Comparison of ENCODE assay signal across 8 cellular contexts in the genomic region with DNA sequence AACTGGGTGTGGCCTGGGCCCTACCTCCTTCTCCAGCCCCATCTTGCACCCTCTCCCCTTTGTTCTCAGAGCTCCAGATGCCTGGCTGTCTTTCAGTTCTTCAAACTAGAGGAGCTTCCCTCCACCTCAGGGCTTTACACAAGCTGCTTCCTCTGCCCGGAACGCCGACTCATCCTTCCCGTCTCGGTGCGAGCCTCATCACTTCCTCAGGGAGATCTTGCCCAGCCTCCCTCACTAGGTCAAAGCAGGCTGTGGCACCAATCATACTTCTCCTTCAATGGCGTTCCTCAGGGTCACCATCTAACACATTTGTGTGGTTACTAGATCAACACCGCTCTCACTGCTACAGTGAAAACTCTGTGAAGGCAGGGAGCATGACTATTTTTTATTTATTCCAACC. TPM values are rescaled to one million over a fixed set of nuclear protein-coding genes. Genes with fewer than 3 reads are reported as not detected.
DNase-seq lines count a peak whose midpoint lies in the region; ATAC-seq and TF ChIP-seq lines count a peak whose summit lies in the region.

No MANE protein-coding gene starts in this region.

- H3K27me3 ChIP-seq in GM23338 (ENCODE audit: insufficient read depth) (no peaks in the 10 kb centered on the region), hepatocyte (no peaks in the 10 kb centered on the region)

- peaks cover 16% of the 10 kb centered on the region for H3K4me1 Mint-ChIP-seq in GM23338

- H3F3A ChIP-seq in GM23338 (replicated peaks; ENCODE audit: low read depth): no peaks in the 10 kb centered on the region

- no peak overlapping the region for H3K4me2 ChIP-seq in GM23338
- H3K4me2 ChIP-seq in hepatocyte: no peak overlapping the region

- H3K4me3 ChIP-seq in GM23338 (no peak overlapping the region), skeletal muscle cell (ENCODE audit: low read depth, low read length) (no peak overlapping the region), hepatocyte (no peak overlapping the region)

- peak overlapping the region; percentile 28; the same call in 1 of the 2 replicates for H3K27ac Mint-ChIP-seq in GM23338

- no peak overlapping the region for H3K27ac ChIP-seq in GM23338 (ENCODE audit: low read depth)
- H3K27ac ChIP-seq in hepatocyte: no peak overlapping the region

- H2AFZ ChIP-seq in GM23338 (peak overlapping the region; percentile 95), hepatocyte (no peak overlapping the region)

- H3K9me2 ChIP-seq in GM23338 (ENCODE audit: insufficient read depth) (no peaks in the 10 kb centered on the region), hepatocyte (replicated peaks; ENCODE audit: insufficient read depth) (no peaks in the 10 kb centered on the region)

- H3K4me1 ChIP-seq in GM23338 (ENCODE audit: insufficient read depth) (peaks cover 14% of the 10 kb centered on the region; the same call in 1 of the 2 replicates), hepatocyte (ENCODE audit: insufficient read depth) (peaks cover 3% of the 10 kb centered on the region)

- H3K36me3 ChIP-seq in GM23338 (ENCODE audit: insufficient read depth): no peaks in the 10 kb centered on the region
- H3K36me3 ChIP-seq in hepatocyte (replicated peaks; ENCODE audit: insufficient read depth, low read depth): no peaks in the 10 kb centered on the region

- H3K27me3 Mint-ChIP-seq in GM23338 (ENCODE audit: insufficient read depth, low read depth, poor library complexity): peaks cover 6% of the 10 kb centered on the region

- no peak for DNase-seq in GM23338 (ENCODE audit: low spot score)
- DNase-seq in fibroblast of the conjunctiva (ENCODE audit: low read depth): peak; percentile 44
- peak; percentile 73 for DNase-seq in skeletal muscle cell (ENCODE audit: low read depth)
- no peak for DNase-seq in SW480 (ENCODE audit: low spot score)
- DNase-seq in NCI-H1930 (lab: John Stamatoyannopoulos, UW): no peak
- no peak for DNase-seq in hepatocyte (ENCODE audit: low spot score)
- no peak for DNase-seq in activated effector memory CD4-positive, alpha-beta T cell treated with Interleukin-2 at 50 U/mL for 16 hours

- no peaks in the 10 kb centered on the region for H3K36me3 Mint-ChIP-seq in GM23338 (ENCODE audit: low read depth)

- no peaks in the 10 kb centered on the region for H3K79me2 ChIP-seq in GM23338 (replicated peaks; ENCODE audit: insufficient read depth)
- no peaks in the 10 kb centered on the region for H3K79me2 ChIP-seq in hepatocyte

- ATAC-seq in GM23338 (no peak), SK-N-SH treated with all-trans-retinoic acid at 6 μM for 48 hours (peak; percentile 47)

- H3K9me3 ChIP-seq in hepatocyte (ENCODE audit: low read depth): no peaks in the 10 kb centered on the region

- H3K9me3 Mint-ChIP-seq in GM23338: no peaks in the 10 kb centered on the region

- H4K20me1 ChIP-seq in GM23338 (replicated peaks; ENCODE audit: insufficient read depth) (no peaks in the 10 kb centered on the region), hepatocyte (ENCODE audit: insufficient read depth, poor library complexity, severe bottlenecking) (no peaks in the 10 kb centered on the region)

- TF ChIP-seq CTCF in GM23338 (conservative IDR thresholded peaks at IDR 0.05; ENCODE audit: low read depth in 2 of 2) (no peak), hepatocyte (IDR thresholded peaks at IDR 0.05; ENCODE audit: poor library complexity) (no peak)

- 78% methylated on average over 8 of the region's 8 CpGs for WGBS in hepatocyte (ENCODE audit: low lambda C conversion rate, missing lambda C conversion rate)

- H3K4me3 Mint-ChIP-seq in GM23338: no peak overlapping the region

TF ChIP-seq in SK-N-SH treated with all-trans-retinoic acid at 6 μM for 48 hours, 23 proteins besides CTCF, POLR2A, EP300 and RAD21:
- TF ChIP-seq TCF4 (CRISPR knock-in tag; IDR thresholded peaks at IDR 0.05; ENCODE audit: borderline replicate concordance) (no peak), ISL1 (CRISPR knock-in tag; IDR thresholded peaks at IDR 0.05) (no peak), PPARA (CRISPR knock-in tag; IDR thresholded peaks at IDR 0.05; ENCODE audit: borderline replicate concordance) (no peak), TOX (CRISPR knock-in tag; IDR thresholded peaks at IDR 0.05; ENCODE audit: borderline replicate concordance) (no peak), ARNTL (CRISPR knock-in tag; IDR thresholded peaks at IDR 0.05; ENCODE audit: borderline replicate concordance, low read depth) (no peak), ZFP3 (CRISPR knock-in tag; IDR thresholded peaks at IDR 0.05) (no peak)
- TF ChIP-seq, protein P1, sequence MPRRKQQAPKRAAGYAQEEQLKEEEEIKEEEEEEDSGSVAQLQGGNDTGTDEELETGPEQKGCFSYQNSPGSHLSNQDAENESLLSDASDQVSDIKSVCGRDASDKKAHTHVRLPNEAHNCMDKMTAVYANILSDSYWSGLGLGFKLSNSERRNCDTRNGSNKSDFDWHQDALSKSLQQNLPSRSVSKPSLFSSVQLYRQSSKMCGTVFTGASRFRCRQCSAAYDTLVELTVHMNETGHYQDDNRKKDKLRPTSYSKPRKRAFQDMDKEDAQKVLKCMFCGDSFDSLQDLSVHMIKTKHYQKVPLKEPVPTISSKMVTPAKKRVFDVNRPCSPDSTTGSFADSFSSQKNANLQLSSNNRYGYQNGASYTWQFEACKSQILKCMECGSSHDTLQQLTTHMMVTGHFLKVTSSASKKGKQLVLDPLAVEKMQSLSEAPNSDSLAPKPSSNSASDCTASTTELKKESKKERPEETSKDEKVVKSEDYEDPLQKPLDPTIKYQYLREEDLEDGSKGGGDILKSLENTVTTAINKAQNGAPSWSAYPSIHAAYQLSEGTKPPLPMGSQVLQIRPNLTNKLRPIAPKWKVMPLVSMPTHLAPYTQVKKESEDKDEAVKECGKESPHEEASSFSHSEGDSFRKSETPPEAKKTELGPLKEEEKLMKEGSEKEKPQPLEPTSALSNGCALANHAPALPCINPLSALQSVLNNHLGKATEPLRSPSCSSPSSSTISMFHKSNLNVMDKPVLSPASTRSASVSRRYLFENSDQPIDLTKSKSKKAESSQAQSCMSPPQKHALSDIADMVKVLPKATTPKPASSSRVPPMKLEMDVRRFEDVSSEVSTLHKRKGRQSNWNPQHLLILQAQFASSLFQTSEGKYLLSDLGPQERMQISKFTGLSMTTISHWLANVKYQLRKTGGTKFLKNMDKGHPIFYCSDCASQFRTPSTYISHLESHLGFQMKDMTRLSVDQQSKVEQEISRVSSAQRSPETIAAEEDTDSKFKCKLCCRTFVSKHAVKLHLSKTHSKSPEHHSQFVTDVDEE (CRISPR knock-in tag; IDR thresholded peaks at IDR 0.05): no peak
- TF ChIP-seq, protein P2, sequence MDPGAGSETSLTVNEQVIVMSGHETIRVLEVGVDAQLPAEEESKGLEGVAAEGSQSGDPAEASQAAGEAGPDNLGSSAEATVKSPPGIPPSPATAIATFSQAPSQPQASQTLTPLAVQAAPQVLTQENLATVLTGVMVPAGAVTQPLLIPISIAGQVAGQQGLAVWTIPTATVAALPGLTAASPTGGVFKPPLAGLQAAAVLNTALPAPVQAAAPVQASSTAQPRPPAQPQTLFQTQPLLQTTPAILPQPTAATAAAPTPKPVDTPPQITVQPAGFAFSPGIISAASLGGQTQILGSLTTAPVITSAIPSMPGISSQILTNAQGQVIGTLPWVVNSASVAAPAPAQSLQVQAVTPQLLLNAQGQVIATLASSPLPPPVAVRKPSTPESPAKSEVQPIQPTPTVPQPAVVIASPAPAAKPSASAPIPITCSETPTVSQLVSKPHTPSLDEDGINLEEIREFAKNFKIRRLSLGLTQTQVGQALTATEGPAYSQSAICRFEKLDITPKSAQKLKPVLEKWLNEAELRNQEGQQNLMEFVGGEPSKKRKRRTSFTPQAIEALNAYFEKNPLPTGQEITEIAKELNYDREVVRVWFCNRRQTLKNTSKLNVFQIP (CRISPR knock-in tag; IDR thresholded peaks at IDR 0.05; ENCODE audit: borderline replicate concordance, low read depth): no peak
- TF ChIP-seq, protein P3, sequence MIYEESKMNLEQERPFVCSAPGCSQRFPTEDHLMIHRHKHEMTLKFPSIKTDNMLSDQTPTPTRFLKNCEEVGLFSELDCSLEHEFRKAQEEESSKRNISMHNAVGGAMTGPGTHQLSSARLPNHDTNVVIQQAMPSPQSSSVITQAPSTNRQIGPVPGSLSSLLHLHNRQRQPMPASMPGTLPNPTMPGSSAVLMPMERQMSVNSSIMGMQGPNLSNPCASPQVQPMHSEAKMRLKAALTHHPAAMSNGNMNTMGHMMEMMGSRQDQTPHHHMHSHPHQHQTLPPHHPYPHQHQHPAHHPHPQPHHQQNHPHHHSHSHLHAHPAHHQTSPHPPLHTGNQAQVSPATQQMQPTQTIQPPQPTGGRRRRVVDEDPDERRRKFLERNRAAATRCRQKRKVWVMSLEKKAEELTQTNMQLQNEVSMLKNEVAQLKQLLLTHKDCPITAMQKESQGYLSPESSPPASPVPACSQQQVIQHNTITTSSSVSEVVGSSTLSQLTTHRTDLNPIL (CRISPR knock-in tag; IDR thresholded peaks at IDR 0.05; ENCODE audit: low read depth): no peak
TF ChIP-seq in SK-N-SH treated with all-trans-retinoic acid at 6 μM for 48 hours: peak in this region for 0.

RNA-seq across cellular contexts. Expression of a gene that starts 56.2 kb away (rescaled TPM):
- total RNA-seq in GM23338 (2014; rRNA removed; shearing (Covaris generic)): 6.0 and 6.6 TPM in 2 replicates
- polyA plus RNA-seq in GM23338 (2016; fragmentation: Nextera tagmentation; extraction: Ambion mirVana) (3.8 and 3.9 TPM in 2 replicates), hepatocyte (6.7 and 9.0 TPM in 2 replicates)
- 12.7 and 13.0 TPM in 2 replicates for total RNA-seq in hepatocyte

Comparison
In these comparisons a context has a peak if more than half of its experiments do, and no peak if none do; other contexts are left out.
1. DNase-seq: peak in fibroblast of the conjunctiva (single experiment) and skeletal muscle cell (single experiment); none in GM23338 (single experiment), SW480 (single experiment), NCI-H1930 (0 of 2), hepatocyte (single experiment) and activated effector memory CD4-positive, alpha-beta T cell treated with Interleukin-2 at 50 U/mL for 16 hours (single experiment).